Comparison of ENCODE assay signal across 8 cellular contexts in the genomic region with DNA sequence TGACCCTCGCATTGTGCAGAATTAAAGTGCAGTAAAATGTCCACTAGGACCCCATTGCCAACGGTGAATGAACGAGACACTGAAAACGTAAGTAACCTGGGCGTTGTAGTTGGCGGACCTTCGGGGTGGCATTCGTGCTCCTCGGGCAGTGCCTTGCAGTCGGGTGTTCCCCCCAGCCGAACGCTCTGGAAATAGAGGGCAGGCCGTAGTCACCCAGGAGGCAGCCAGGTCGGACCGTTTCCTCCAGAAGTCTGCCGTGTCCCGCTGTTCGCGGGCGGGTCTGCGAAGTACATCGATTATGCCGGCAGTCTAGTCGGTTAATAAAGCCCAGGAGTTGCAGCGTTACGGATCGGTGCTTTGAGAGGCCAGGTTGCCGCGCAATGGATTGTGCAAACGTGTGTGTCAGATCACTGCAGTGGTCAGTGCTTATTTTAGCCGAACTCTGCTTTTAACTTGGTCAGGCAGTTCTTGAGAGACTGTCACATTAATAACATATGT. TPM values are rescaled to one million over a fixed set of nuclear protein-coding genes. Genes with fewer than 3 reads are reported as not detected.
DNase-seq lines count a peak whose midpoint lies in the region; ATAC-seq and TF ChIP-seq lines count a peak whose summit lies in the region.

No MANE protein-coding gene starts in this region.

- peak overlapping the region; percentile 91 for H3K27ac Mint-ChIP-seq in dendritic cell treated with granulocyte-macrophage colony-stimulating factor and Interleukin-4, amounts not matched to agents 40 ng/mL and 50 ng/mL, for 4 days

- peak; percentile 27 to 30 for ATAC-seq in lower lobe of right lung

- H3K9me3 Mint-ChIP-seq in dendritic cell treated with granulocyte-macrophage colony-stimulating factor and Interleukin-4, amounts not matched to agents 40 ng/mL and 50 ng/mL, for 4 days = no peaks in the 10 kb centered on the region

- H3K4me3 ChIP-seq in HL-60 (replicated peaks; ENCODE audit: insufficient read depth, low read length) (peak overlapping the region; percentile 94), WI38 (ENCODE audit: low read depth, low read length) (peak overlapping the region; percentile 97), lower lobe of right lung (peak overlapping the region; percentile 88)

- peaks cover 44% of the 10 kb centered on the region for H3K4me1 Mint-ChIP-seq in dendritic cell treated with granulocyte-macrophage colony-stimulating factor and Interleukin-4, amounts not matched to agents 40 ng/mL and 50 ng/mL, for 4 days (ENCODE audit: low read depth)

- intact Hi-C loops in dendritic cell treated with granulocyte-macrophage colony-stimulating factor and Interleukin-4, amounts not matched to agents 40 ng/mL and 50 ng/mL, for 4 days (cut with micrococcal nuclease) = loop anchor here (2.0 to 5.0 kb wide), 2 partner anchors 34 to 51 kb away; a partner anchor contains a TSS
- intact Hi-C loops in lower lobe of right lung (cut with DNase I) = no loop called here

- peaks cover 44% of the 10 kb centered on the region for H3K4me1 ChIP-seq in lower lobe of right lung

- peaks cover 9% of the 10 kb centered on the region for H3K36me3 Mint-ChIP-seq in dendritic cell treated with granulocyte-macrophage colony-stimulating factor and Interleukin-4, amounts not matched to agents 40 ng/mL and 50 ng/mL, for 4 days (ENCODE audit: low read depth)

- no peaks in the 10 kb centered on the region for H3K36me3 ChIP-seq in lower lobe of right lung

- H3K27ac ChIP-seq in HL-60 (replicated peaks) (peak overlapping the region; percentile 90), lower lobe of right lung (peak overlapping the region; percentile 98)

- TF ChIP-seq CTCF in HL-60 (IDR thresholded peaks at IDR 0.05; ENCODE audit: insufficient read depth, low read length) = no peak
- no peak for TF ChIP-seq CTCF in WI38 (IDR thresholded peaks at IDR 0.05; ENCODE audit: low read depth, low read length)
- TF ChIP-seq CTCF in lower lobe of right lung (IDR thresholded peaks at IDR 0.05) = no peak

- H3K27me3 Mint-ChIP-seq in dendritic cell treated with granulocyte-macrophage colony-stimulating factor and Interleukin-4, amounts not matched to agents 40 ng/mL and 50 ng/mL, for 4 days = no peaks in the 10 kb centered on the region

- no peaks in the 10 kb centered on the region for H3K27me3 ChIP-seq in HL-60 (ENCODE audit: insufficient read depth, poor library complexity, severe bottlenecking)
- no peaks in the 10 kb centered on the region for H3K27me3 ChIP-seq in lower lobe of right lung (ENCODE audit: low read depth)

- H3K4me3 Mint-ChIP-seq in dendritic cell treated with granulocyte-macrophage colony-stimulating factor and Interleukin-4, amounts not matched to agents 40 ng/mL and 50 ng/mL, for 4 days = peak overlapping the region; percentile 90

- peak; percentile 35 for DNase-seq in NCI-H2227 (lab: John Stamatoyannopoulos, UW; ENCODE audit: unreplicated experiment)
- no peak for DNase-seq in NCI-H2227 treated with DMSO at 0.1 percent for 48 hours (lab: John Stamatoyannopoulos, UW)
- peak in 1 of 2 experiments; percentile 34 for DNase-seq in HL-60 (ENCODE audit: low read depth in 1 of 2, low spot score in 1 of 2)
- peak; percentile 55 for DNase-seq in lower lobe of right lung
- peak in 4 of 6 experiments; percentile 32 to 54 (median 38) for DNase-seq in stimulated activated naive CD4-positive, alpha-beta T cell (lab: John Stamatoyannopoulos, UW)
- no peak for DNase-seq in amniotic stem cell (lab: John Stamatoyannopoulos, UW)

- no peaks in the 10 kb centered on the region for H3K9me3 ChIP-seq in lower lobe of right lung

RNA-seq across cellular contexts. Expression of a gene that starts 0.8 kb away (rescaled TPM):
- total RNA-seq in lower lobe of right lung = 99.4 TPM

RNA-seq across cellular contexts. Expression of a gene that starts 52.0 kb away (rescaled TPM):
- total RNA-seq in lower lobe of right lung = 266 TPM

Comparison
In these comparisons a context has a peak if more than half of its experiments do, and no peak if none do; other contexts are left out.
1. DNase-seq: peak in NCI-H2227 (single experiment), lower lobe of right lung (single experiment) and stimulated activated naive CD4-positive, alpha-beta T cell (4 of 6); none in NCI-H2227 treated with DMSO at 0.1 percent for 48 hours (single experiment) and amniotic stem cell (single experiment).
2. Peak in every context shown above with its lines, with median percentiles within 50 percentile points of each other: H3K4me3 ChIP-seq.